ENCODE assay signal across 26 cellular contexts in the genomic region with DNA sequence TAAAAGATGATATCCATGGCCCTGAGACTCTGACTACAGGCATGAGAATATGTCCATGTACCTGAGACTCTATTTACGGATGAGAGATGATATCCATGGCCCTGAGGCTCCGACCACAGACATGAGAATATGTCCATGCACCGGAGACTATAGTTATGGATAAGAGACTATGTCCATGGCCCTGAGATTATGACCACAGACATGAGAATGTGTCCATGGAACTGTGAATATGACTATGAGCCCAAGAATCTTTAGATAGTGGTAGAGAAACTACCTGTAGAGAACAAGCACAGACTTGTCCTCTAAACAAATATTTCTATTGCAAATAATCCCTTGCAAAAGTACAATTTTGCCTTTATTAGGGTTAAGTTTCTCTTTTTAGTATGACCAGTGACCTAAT.
"Had no signal": no experiment of that assay in that cellular context is flagged by ENCODE, and none has a peak within 500 bp of the region (broad histone marks: within the 10 kb centered on the region; RNA-seq: fewer than 3 reads in every experiment).

No MANE protein-coding gene starts in this region.

- H3K4me2 ChIP-seq: neural progenitor cell, smooth muscle cell had no signal

- H3K27ac ChIP-seq: left lung, lower lobe of right lung, neural progenitor cell, neutrophil, parathyroid adenoma, right atrium auricular region, right lobe of liver, tibial nerve, upper lobe of left lung, vagina had no signal

- H3K4me3 ChIP-seq: left lung, lower lobe of right lung, neural progenitor cell, right atrium auricular region, right lobe of liver, smooth muscle cell, tibial nerve, upper lobe of left lung, vagina had no signal

- H3K9me3 ChIP-seq: left lung, lower lobe of right lung, neutrophil, right lobe of liver, upper lobe of left lung, vagina had no signal

- H3K27me3 ChIP-seq: neural progenitor cell, neutrophil, right atrium auricular region, right lobe of liver, tibial nerve, upper lobe of left lung, vagina had no signal

- H2AFZ ChIP-seq: neural progenitor cell, parathyroid adenoma had no signal

- H3K79me2 ChIP-seq: parathyroid adenoma had no signal

- FAIRE-seq: kidney had no signal

- H3K9ac ChIP-seq: neural progenitor cell, parathyroid adenoma had no signal

- H3K36me3 ChIP-seq: left lung, lower lobe of right lung, neural progenitor cell, neutrophil, right atrium auricular region, right lobe of liver, tibial nerve, upper lobe of left lung, vagina had no signal

- DNase-seq: kidney; left colon; left lung; lower lobe of right lung; mesendoderm; naive B cell; natural killer cell; nephron progenitor cell; occipital lobe; right lobe of liver; stimulated activated CD4-positive, alpha-beta T cell treated with anti-CD3 and anti-CD28 coated beads, Interleukin-1b, Interleukin-23, amount 100 ng/mL, for 48 hours; stimulated activated CD4-positive, alpha-beta T cell treated with anti-CD3 and anti-CD28 coated beads, Interleukin-2, amount 100 ng/mL, for 48 hours; stimulated activated CD4-positive, alpha-beta T cell treated with anti-CD3 and anti-CD28 coated beads, Interleukin-4, amount 100 ng/mL, for 4 hours; stimulated activated CD8-positive, alpha-beta memory T cell treated with anti-CD3 and anti-CD28 coated beads, Interleukin-4, amount 100 ng/mL, for 48 hours; stimulated activated naive CD4-positive, alpha-beta T cell treated with Interleukin-2 at 50 U/mL for 16 hours; stimulated activated naive CD8-positive, alpha-beta T cell treated with anti-CD3 and anti-CD28 coated beads, Interleukin-15, amount 100 ng/mL, for 72 hours; substantia nigra; upper lobe of left lung had no signal

- H3K4me1 ChIP-seq: left lung, lower lobe of right lung, neural progenitor cell, parathyroid adenoma, right atrium auricular region, right lobe of liver, tibial nerve, upper lobe of left lung, vagina had no signal

- ATAC-seq: left colon; left lung; lower lobe of right lung; natural killer cell; right lobe of liver; stimulated activated memory B cell treated with anti-CD40 and anti-IgM and Interleukin-4, amounts not matched to agents 10 μg/mL and 1 μg/mL and 100 μg/mL, for 72 hours; stimulated activated naive CD8-positive, alpha-beta T cell treated with anti-CD3 and anti-CD28 coated beads, Interleukin-15, amount 100 ng/mL, for 72 hours had no signal
